ENCODE assay signal across 9 cellular contexts in genomic region chr1:84365225-84366221, GRCh38. TPM values are rescaled to one million over a fixed set of nuclear protein-coding genes. Genes with fewer than 3 reads are reported as not detected.
A peak's percentile ranks its signal among the peaks of the same experiment; 100 is the strongest.
DNase-seq lines count a peak whose midpoint lies in the region; ATAC-seq and TF ChIP-seq lines count a peak whose summit lies in the region.
"Had no signal": no experiment of that assay in that cellular context is flagged by ENCODE, and none has a peak within 500 bp of the region (broad histone marks: within the 10 kb centered on the region; RNA-seq: fewer than 3 reads in every experiment).

No MANE protein-coding gene starts in this region.

- H3K36me3 Mint-ChIP-seq in central memory CD8-positive, alpha-beta T cell (ENCODE audit: insufficient read depth) = no peaks in the 10 kb centered on the region

- H3K4me1 ChIP-seq in uterus = no peaks in the 10 kb centered on the region

- TF ChIP-seq POLR2A in uterus (IDR thresholded peaks at IDR 0.05) = no peak

- H3K27ac Mint-ChIP-seq in central memory CD8-positive, alpha-beta T cell (ENCODE audit: low read depth) = no peak overlapping the region

- TF ChIP-seq CTCF in uterus (IDR thresholded peaks at IDR 0.05) = no peak

- H3K27me3 ChIP-seq in uterus = no peaks in the 10 kb centered on the region

- ATAC-seq in GM18520 (IDR thresholded peaks at IDR 0.05; ENCODE audit: unreplicated experiment) (peak; percentile 66), HG03280 (IDR thresholded peaks at IDR 0.05; ENCODE audit: unreplicated experiment) (no peak)
- peak; percentile 56 for ATAC-seq in central memory CD8-positive, alpha-beta T cell (replicated peaks; ENCODE audit: extremely low read depth, poor library complexity, severe bottlenecking)

- H3K36me3 ChIP-seq in uterus = no peaks in the 10 kb centered on the region

- intact Hi-C loops in uterus (cut with DNase I; ENCODE audit: low total_unique reads) = no loop called here

- H3K4me3 Mint-ChIP-seq in central memory CD8-positive, alpha-beta T cell = no peak overlapping the region

- no peaks in the 10 kb centered on the region for H3K9me3 Mint-ChIP-seq in central memory CD8-positive, alpha-beta T cell

- H3K4me1 Mint-ChIP-seq in central memory CD8-positive, alpha-beta T cell = peaks cover 8% of the 10 kb centered on the region

- no peak overlapping the region for H3K27ac ChIP-seq in uterus

- no peaks in the 10 kb centered on the region for H3K9me3 ChIP-seq in uterus

- no peak overlapping the region for H3K4me3 ChIP-seq in uterus

- H3K27me3 Mint-ChIP-seq in central memory CD8-positive, alpha-beta T cell = no peaks in the 10 kb centered on the region

- DNase-seq in NCI-H460 (ENCODE audit: extremely low read depth, low read depth) (peak; percentile 54), renal cortical epithelial cell (ENCODE audit: low read depth) (peak; percentile 99), NCI-H524 treated with DMSO at 0.1 percent for 48 hours (lab: John Stamatoyannopoulos, UW) (no peak), uterus (no peak), NCI-H526 treated with DMSO at 0.1 percent for 48 hours (lab: John Stamatoyannopoulos, UW) (no peak)
- no peak for DNase-seq in central memory CD8-positive, alpha-beta T cell (ENCODE audit: low spot score in 2 of 2)
- DNase-seq: left cardiac atrium had no signal

RNA-seq across cellular contexts. Expression of gene DNASE2B, which starts 32.8 kb away (rescaled TPM):
- not detected in 2 replicates for total RNA-seq in NCI-H460 (2014; rRNA removed; shearing (Covaris generic))
- polyA plus RNA-seq in NCI-H460 (2014; cell fraction: nucleus; rRNA removed) = 0.22 TPM in 1 of 2 replicates, not detected in the other
- total RNA-seq in renal cortical epithelial cell (not detected in 2 replicates), uterus (not detected)
- total RNA-seq: left cardiac atrium had no signal

Comparison
In these comparisons a context has a peak if more than half of its experiments do, and no peak if none do; other contexts are left out.
1. DNase-seq: peak in NCI-H460 (single experiment) and renal cortical epithelial cell (single experiment); none in central memory CD8-positive, alpha-beta T cell (0 of 2), NCI-H524 treated with DMSO at 0.1 percent for 48 hours (single experiment), uterus (0 of 2) and NCI-H526 treated with DMSO at 0.1 percent for 48 hours (single experiment).